Comparison of ENCODE assay signal across 8 cellular contexts in the genomic region with DNA sequence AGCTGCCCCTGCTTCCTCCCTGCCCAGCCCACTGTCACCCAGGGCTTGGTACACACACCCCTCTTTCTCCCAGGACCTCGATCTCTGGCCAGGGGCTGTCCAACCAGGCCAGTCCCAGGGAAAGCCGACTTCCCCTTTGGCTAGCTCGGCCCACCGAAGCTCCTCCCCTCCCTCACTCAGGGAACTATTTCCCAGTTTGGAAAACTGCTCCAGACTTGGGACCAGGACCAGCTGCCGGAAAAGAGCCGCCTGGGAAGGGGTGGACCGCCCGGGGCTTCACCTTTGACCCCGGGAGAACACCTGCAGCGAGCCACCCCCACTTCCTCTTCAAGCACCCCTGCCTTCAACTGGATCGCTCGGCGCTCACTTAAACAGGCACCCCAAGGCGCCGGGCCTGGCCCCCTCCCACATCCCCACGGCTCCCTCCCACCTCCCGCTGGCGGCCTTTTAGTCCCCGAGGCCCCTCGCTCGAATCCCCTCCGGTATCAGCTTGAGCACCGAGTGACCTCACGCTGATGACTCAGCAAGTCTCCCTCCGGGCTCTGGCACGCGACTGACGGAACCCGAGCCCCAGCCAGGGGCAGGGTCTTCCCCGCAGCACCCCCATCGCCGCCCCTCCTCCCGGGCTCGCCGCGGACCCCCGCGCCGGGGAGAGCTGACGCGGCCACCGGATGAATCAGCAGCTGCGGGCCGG. TPM values are rescaled to one million over a fixed set of nuclear protein-coding genes. Genes with fewer than 3 reads are reported as not detected.
DNase-seq lines count a peak whose midpoint lies in the region; ATAC-seq, FAIRE-seq and TF ChIP-seq lines count a peak whose summit lies in the region.

No MANE protein-coding gene starts in this region.

- no CpG with 5 or more reads among the region's 44 CpGs for WGBS in mesendoderm (ENCODE audit: extremely low coverage, insufficient coverage, low lambda C conversion rate)

- FAIRE-seq in G401.6 (lab: Jason Lieb, UNC): peak; percentile 94

- H3K27me3 Mint-ChIP-seq in activated CD8-positive, alpha-beta T cell treated with anti-CD3 and anti-CD28 coated beads for 36 hours: peaks cover 5% of the 10 kb centered on the region

- H2BK120ac ChIP-seq in mesendoderm (ENCODE audit: low read depth, low read length): no peak overlapping the region

- no peaks in the 10 kb centered on the region for H3K9me3 ChIP-seq in endocrine pancreas (ENCODE audit: control insufficient read depth, low read length)

- H3K18ac ChIP-seq in mesendoderm (ENCODE audit: low read length): peak overlapping the region; percentile 75

- H3K36me3 Mint-ChIP-seq in activated CD8-positive, alpha-beta T cell treated with anti-CD3 and anti-CD28 coated beads for 36 hours (ENCODE audit: low read depth): no peaks in the 10 kb centered on the region

- H3K27me3 ChIP-seq in endocrine pancreas (ENCODE audit: control insufficient read depth, insufficient read depth, low read length): no peaks in the 10 kb centered on the region
- no peaks in the 10 kb centered on the region for H3K27me3 ChIP-seq in mesendoderm (ENCODE audit: insufficient read depth, low read length, poor library complexity)

- H3K23ac ChIP-seq in mesendoderm (ENCODE audit: low read length): peak overlapping the region; percentile 48

- no peak for TF ChIP-seq CTCF in activated CD8-positive, alpha-beta T cell treated with anti-CD3 and anti-CD28 coated beads for 36 hours (IDR thresholded peaks at IDR 0.05)

- intact Hi-C loops in activated CD8-positive, alpha-beta T cell treated with anti-CD3 and anti-CD28 coated beads for 36 hours (cut with micrococcal nuclease): no loop called here

- peak overlapping the region; percentile 94 for H3K56ac ChIP-seq in mesendoderm (ENCODE audit: low read length)

- peak; percentile 55 for DNase-seq in NCI-H774 (lab: John Stamatoyannopoulos, UW)
- peak; percentile 76 for DNase-seq in activated CD8-positive, alpha-beta T cell treated with anti-CD3 and anti-CD28 coated beads for 36 hours
- DNase-seq in mesendoderm: peak; percentile 85
- DNase-seq in stimulated activated CD8-positive, alpha-beta memory T cell treated with anti-CD3 and anti-CD28 coated beads, Interleukin-2, amount 100 ng/mL, for 1 hour (ENCODE audit: low read depth in 2 of 2): peak; percentile 27 to 32
- no peak for DNase-seq in NCI-H524 treated with DMSO at 0.1 percent for 48 hours (lab: John Stamatoyannopoulos, UW)

- no peak overlapping the region for H4K8ac ChIP-seq in mesendoderm (ENCODE audit: low read depth, low read length)

- H3K27ac ChIP-seq in mesendoderm (ENCODE audit: low read depth, low read length): peak overlapping the region; percentile 91

- peak; percentile 18 for ATAC-seq in HG02571 (IDR thresholded peaks at IDR 0.05; ENCODE audit: unreplicated experiment)
- peak; percentile 15 for ATAC-seq in activated CD8-positive, alpha-beta T cell treated with anti-CD3 and anti-CD28 coated beads for 36 hours

- no peak overlapping the region for H4K5ac ChIP-seq in mesendoderm (ENCODE audit: low read length)

- H2BK5ac ChIP-seq in mesendoderm (ENCODE audit: low read length): peak overlapping the region; percentile 63

- peaks cover 14% of the 10 kb centered on the region for H3K79me1 ChIP-seq in mesendoderm (ENCODE audit: low read length)

- H3K36me3 ChIP-seq in endocrine pancreas (ENCODE audit: control insufficient read depth, insufficient read depth, low read length) (no peaks in the 10 kb centered on the region), mesendoderm (ENCODE audit: control insufficient read depth, insufficient read depth, low read length) (peaks cover 1% of the 10 kb centered on the region)

- peaks cover 48% of the 10 kb centered on the region for H3K79me2 ChIP-seq in mesendoderm (ENCODE audit: control insufficient read depth, insufficient read depth, low read length)

- POLR2A ChIA-PET in activated CD8-positive, alpha-beta T cell treated with anti-CD3 and anti-CD28 coated beads for 36 hours (lab: Charles Lee): interaction anchor here (0.9 to 4.1 kb wide), 13 partner anchors 10 to 223 kb away, joined by 3 to 20 read pairs (median 3); partner anchors contain the start of genes ASPSCR1, DUS1L, FASN and MRPL12

- H3K4me3 Mint-ChIP-seq in activated CD8-positive, alpha-beta T cell treated with anti-CD3 and anti-CD28 coated beads for 36 hours: peak overlapping the region; percentile 80

- peak overlapping the region; percentile 88 for H2AK5ac ChIP-seq in mesendoderm (ENCODE audit: low read length)

- H3K4me2 ChIP-seq in mesendoderm (ENCODE audit: low read length): peak overlapping the region; percentile 73

- no peaks in the 10 kb centered on the region for H3K9me3 Mint-ChIP-seq in activated CD8-positive, alpha-beta T cell treated with anti-CD3 and anti-CD28 coated beads for 36 hours

- CTCF ChIA-PET in activated CD8-positive, alpha-beta T cell treated with anti-CD3 and anti-CD28 coated beads for 36 hours (lab: Charles Lee): interaction anchor here (1.1 to 5.1 kb wide), 5 partner anchors 9 to 104 kb away, joined by 3 to 23 read pairs (median 5); partner anchors contain the start of genes CENPX and SIRT7

- peaks cover 27% of the 10 kb centered on the region for H3K4me1 Mint-ChIP-seq in activated CD8-positive, alpha-beta T cell treated with anti-CD3 and anti-CD28 coated beads for 36 hours (ENCODE audit: low read depth)

- peak overlapping the region; percentile 75 for H3K4ac ChIP-seq in mesendoderm (ENCODE audit: low read depth, low read length)

- H3K4me3 ChIP-seq in endocrine pancreas (ENCODE audit: control insufficient read depth, insufficient read depth, low read length) (no peak overlapping the region), mesendoderm (ENCODE audit: low read length) (peak overlapping the region; percentile 36)

- H3K4me1 ChIP-seq in endocrine pancreas (ENCODE audit: control insufficient read depth, insufficient read depth, low read length): no peaks in the 10 kb centered on the region
- H3K4me1 ChIP-seq in mesendoderm (ENCODE audit: control insufficient read depth, low read depth, low read length): peaks cover 23% of the 10 kb centered on the region

- peak overlapping the region; percentile 79 for H3K27ac Mint-ChIP-seq in activated CD8-positive, alpha-beta T cell treated with anti-CD3 and anti-CD28 coated beads for 36 hours

- peak overlapping the region; percentile 90 for H3K9ac ChIP-seq in endocrine pancreas (ENCODE audit: control insufficient read depth, insufficient read depth, low read length)
- peak overlapping the region; percentile 79 for H3K9ac ChIP-seq in mesendoderm (ENCODE audit: low read length)

- H2BK15ac ChIP-seq in mesendoderm (replicated peaks; ENCODE audit: low read depth): no peak overlapping the region

RNA-seq across cellular contexts. Expression of gene MAFG, which starts 0.9 kb away (rescaled TPM):
- total RNA-seq in activated CD8-positive, alpha-beta T cell treated with anti-CD3 and anti-CD28 coated beads for 36 hours: 10 to 100 TPM; 12.4 to 14.1 TPM
- polyA plus RNA-seq in mesendoderm (2013, experiment 1 of 2): 25.3 TPM
- polyA plus RNA-seq in mesendoderm (2013, experiment 2 of 2): 24.3 TPM

RNA-seq across cellular contexts. Expression of gene SIRT7, which starts 8.6 kb away (rescaled TPM):
- 10 to 100 TPM; 28.1 to 32.0 TPM for total RNA-seq in activated CD8-positive, alpha-beta T cell treated with anti-CD3 and anti-CD28 coated beads for 36 hours
- 6.8 TPM for polyA plus RNA-seq in mesendoderm (2013, experiment 1 of 2)
- 6.4 TPM for polyA plus RNA-seq in mesendoderm (2013, experiment 2 of 2)

RNA-seq across cellular contexts. Expression of gene PYCR1, which starts 10.5 kb away (rescaled TPM):
- total RNA-seq in activated CD8-positive, alpha-beta T cell treated with anti-CD3 and anti-CD28 coated beads for 36 hours: 100 to 1,000 TPM; 140 to 141 TPM
- 79.0 TPM for polyA plus RNA-seq in mesendoderm (2013, experiment 1 of 2)
- 78.3 TPM for polyA plus RNA-seq in mesendoderm (2013, experiment 2 of 2)

RNA-seq across cellular contexts. Expression of gene PCYT2, which starts 15.4 kb away (rescaled TPM):
- 10 to 100 TPM; 20.5 to 22.6 TPM for total RNA-seq in activated CD8-positive, alpha-beta T cell treated with anti-CD3 and anti-CD28 coated beads for 36 hours
- 17.0 TPM for polyA plus RNA-seq in mesendoderm (2013, experiment 1 of 2)
- 17.9 TPM for polyA plus RNA-seq in mesendoderm (2013, experiment 2 of 2)

RNA-seq across cellular contexts. Expression of gene MYADML2, which starts 20.4 kb away (rescaled TPM):
- total RNA-seq in activated CD8-positive, alpha-beta T cell treated with anti-CD3 and anti-CD28 coated beads for 36 hours: not detected
- not detected for polyA plus RNA-seq in mesendoderm (2013, experiment 1 of 2)
- polyA plus RNA-seq in mesendoderm (2013, experiment 2 of 2): 0.01 TPM
